ENCODE assay signal across 8 cellular contexts in the genomic region with DNA sequence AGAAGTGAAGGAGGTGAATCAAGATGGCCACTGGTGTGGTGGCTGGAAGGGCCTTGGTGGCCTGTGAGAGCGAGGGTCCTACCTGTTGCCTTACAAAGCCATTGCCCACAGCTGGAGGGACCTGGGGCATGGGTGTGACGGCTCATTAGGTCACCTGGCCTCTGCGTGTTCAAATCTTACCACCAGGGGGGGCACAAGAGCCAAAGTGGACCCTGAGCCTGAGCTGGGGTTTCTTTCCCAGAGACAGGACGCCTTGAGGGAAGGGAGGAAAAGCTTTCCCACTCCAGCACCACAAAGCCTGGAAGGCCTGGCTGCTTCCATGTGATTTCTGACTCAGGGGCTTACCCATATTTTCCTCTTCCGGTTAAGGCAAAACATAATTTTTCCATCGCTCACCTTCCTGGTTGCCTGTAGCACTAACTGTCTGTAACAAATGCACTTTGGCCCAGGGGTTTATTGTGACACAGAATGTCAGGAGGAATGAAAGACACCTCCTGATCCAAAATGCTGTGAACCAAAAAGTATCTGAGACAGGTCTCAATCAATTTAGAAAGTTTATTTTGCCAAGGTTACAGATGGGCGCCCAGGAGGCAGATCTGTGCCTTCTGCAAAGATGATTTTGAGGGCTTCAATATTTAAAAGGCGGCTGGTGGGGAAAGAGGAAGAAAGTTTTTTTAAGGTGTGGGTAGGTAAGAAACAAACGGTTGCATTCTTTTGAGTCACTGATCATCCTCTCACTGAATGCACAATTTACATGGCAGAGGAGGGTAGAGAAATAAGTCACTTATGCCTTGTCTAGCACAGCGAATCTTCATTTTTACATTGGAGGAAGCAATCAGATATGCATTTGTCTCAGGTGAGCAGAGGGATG. TPM values are rescaled to one million over a fixed set of nuclear protein-coding genes. Genes with fewer than 3 reads are reported as not detected.
DNase-seq lines count a peak whose midpoint lies in the region; ATAC-seq and TF ChIP-seq lines count a peak whose summit lies in the region.

No MANE protein-coding gene starts in this region.

- H4K20me1 ChIP-seq in Loucy (ENCODE audit: insufficient read depth, low read length, poor library complexity, severe bottlenecking) (no peaks in the 10 kb centered on the region), SU-DHL-6 (ENCODE audit: low read depth, low read length) (no peaks in the 10 kb centered on the region)

- H3K9ac ChIP-seq in Loucy (ENCODE audit: low read depth, low read length, poor library complexity, severe bottlenecking) (no peak overlapping the region), SU-DHL-6 (ENCODE audit: low read length) (no peak overlapping the region)

- intact Hi-C loops in adrenal gland (cut with DNase I) (loop anchor here in 1 of 2 donors (2.0 to 5.0 kb wide), 2 partner anchors 36 to 89 kb away; no protein-coding TSS in a partner anchor), heart right ventricle (cut with DNase I) (loop anchor here in 9 of 10 donors (1.0 to 5.0 kb wide), 8 partner anchors 36 to 134 kb away; no protein-coding TSS in a partner anchor)

- no peak overlapping the region for H3K4me2 ChIP-seq in Loucy (ENCODE audit: low read depth, low read length, poor library complexity, severe bottlenecking)
- no peak overlapping the region for H3K4me2 ChIP-seq in SU-DHL-6 (ENCODE audit: low read depth, low read length, poor library complexity, severe bottlenecking)

- no peak overlapping the region for H3K27ac ChIP-seq in SU-DHL-6 (ENCODE audit: low read depth, low read length)
- H3K27ac ChIP-seq in adrenal gland = peak overlapping the region in 3 of 5 donors; percentile 2 to 64 (median 47)
- H3K27ac ChIP-seq in heart right ventricle = peak overlapping the region in 9 of 10 donors; percentile 27 to 83 (median 74)
- H3K27ac ChIP-seq in urinary bladder (ENCODE audit: low read depth) = peak overlapping the region; percentile 16

- peak overlapping the region; percentile 71 for H2AFZ ChIP-seq in Loucy (ENCODE audit: low read length)
- H2AFZ ChIP-seq in SU-DHL-6 (ENCODE audit: low read depth, low read length, severe bottlenecking) = no peak overlapping the region

- no peak overlapping the region for H3K4me3 ChIP-seq in Loucy (ENCODE audit: low read length, poor library complexity, severe bottlenecking)
- H3K4me3 ChIP-seq in SU-DHL-6 (ENCODE audit: insufficient read depth, low read length, poor library complexity, severe bottlenecking) = no peak overlapping the region
- no peak overlapping the region for H3K4me3 ChIP-seq in adrenal gland
- H3K4me3 ChIP-seq in heart right ventricle = no peak overlapping the region
- no peak overlapping the region for H3K4me3 ChIP-seq in urinary bladder (ENCODE audit: low read depth, low read length)

- no peaks in the 10 kb centered on the region for H3K36me3 ChIP-seq in Loucy (ENCODE audit: insufficient read depth, low read length)
- H3K36me3 ChIP-seq in SU-DHL-6 (ENCODE audit: low read length) = no peaks in the 10 kb centered on the region
- H3K36me3 ChIP-seq in adrenal gland (replicated peaks in 1 of 2) = no peaks in the 10 kb centered on the region
- H3K36me3 ChIP-seq in heart right ventricle = no peaks in the 10 kb centered on the region
- H3K36me3 ChIP-seq in urinary bladder (ENCODE audit: insufficient read depth) = no peaks in the 10 kb centered on the region

- no peak for TF ChIP-seq POLR2A in adrenal gland (IDR thresholded peaks at IDR 0.05)

- no peaks in the 10 kb centered on the region for H3K9me3 ChIP-seq in Loucy (ENCODE audit: insufficient read depth, low read depth, low read length)
- no peaks in the 10 kb centered on the region for H3K9me3 ChIP-seq in SU-DHL-6 (ENCODE audit: insufficient read depth, low read length)
- H3K9me3 ChIP-seq in adrenal gland (replicated peaks in 1 of 3) = no peaks in the 10 kb centered on the region
- H3K9me3 ChIP-seq in heart right ventricle = no peaks in the 10 kb centered on the region

- 40 to 54% (median 44%) methylated on average over 8 to 10 of the region's 10 CpGs for WGBS in adrenal gland, 4 donors
- WGBS in heart right ventricle, 2 donors = 43 to 44% methylated on average over 10 of the region's 10 CpGs
- WGBS in urinary bladder = 42% methylated on average over 10 of the region's 10 CpGs

- H3K79me2 ChIP-seq in Loucy (ENCODE audit: insufficient read depth, low read length) (no peaks in the 10 kb centered on the region), SU-DHL-6 (ENCODE audit: insufficient read depth, low read length) (no peaks in the 10 kb centered on the region)

- peak; percentile 81 for DNase-seq in DMS 273 (lab: John Stamatoyannopoulos, UW; ENCODE audit: unreplicated experiment)
- no peak for DNase-seq in DMS 273 treated with DMSO at 0.1 percent for 48 hours (lab: John Stamatoyannopoulos, UW)
- peak; percentile 84 to 96 (median 91) for DNase-seq in adrenal gland
- DNase-seq in heart right ventricle = peak; percentile 83 to 93
- peak; percentile 77 for DNase-seq in putamen (ENCODE audit: low spot score)

- H3F3A ChIP-seq in Loucy (ENCODE audit: low read depth) (no peaks in the 10 kb centered on the region), SU-DHL-6 (ENCODE audit: insufficient read depth) (no peaks in the 10 kb centered on the region)

- peak; percentile 78 for TF ChIP-seq CTCF in Loucy (conservative IDR thresholded peaks at IDR 0.05; ENCODE audit: low read length)
- peak; percentile 70 for TF ChIP-seq CTCF in SU-DHL-6 (IDR thresholded peaks at IDR 0.05; ENCODE audit: insufficient read depth, low read length, poor library complexity, severe bottlenecking)
- peak; percentile 87 to 98 (median 96) for TF ChIP-seq CTCF in adrenal gland (IDR thresholded peaks at IDR 0.05)
- TF ChIP-seq CTCF in heart right ventricle (IDR thresholded peaks at IDR 0.05) = peak; percentile 88 to 98 (median 94)

- H3K9me2 ChIP-seq in Loucy (replicated peaks; ENCODE audit: low read depth, low read length) (no peaks in the 10 kb centered on the region), SU-DHL-6 (replicated peaks; ENCODE audit: insufficient read depth, low read length) (no peaks in the 10 kb centered on the region)

- ATAC-seq in heart right ventricle = peak; percentile 72 to 87 (median 82)

- H3K4me1 ChIP-seq in Loucy (ENCODE audit: insufficient read depth, low read length, poor library complexity, severe bottlenecking) = no peaks in the 10 kb centered on the region
- H3K4me1 ChIP-seq in adrenal gland (replicated peaks in 1 of 2) = peaks cover 0 to 18% of the 10 kb centered on the region in 2 donors
- peaks cover 0 to 39% (median 18%) of the 10 kb centered on the region in 9 donors for H3K4me1 ChIP-seq in heart right ventricle
- no peaks in the 10 kb centered on the region for H3K4me1 ChIP-seq in urinary bladder (ENCODE audit: insufficient read depth)

- H3K27me3 ChIP-seq in Loucy (ENCODE audit: insufficient read depth, low read length, poor library complexity, severe bottlenecking) (peaks cover 11% of the 10 kb centered on the region), SU-DHL-6 (ENCODE audit: low read length) (0 out of 2 replicates have a peak, but pooled peaks cover 2% of the 10 kb centered on the region), adrenal gland (no peaks in the 10 kb centered on the region), heart right ventricle (peaks cover 0 to 30% (median 0%) of the 10 kb centered on the region in 7 donors)

RNA-seq across cellular contexts. Expression of gene CD9, which starts 4.3 kb away (rescaled TPM):
- total RNA-seq in adrenal gland = 100 to 1,000 TPM; 165 to 461 (median 322) TPM
- polyA plus RNA-seq in adrenal gland = 100 to 1,000 TPM in 2 of 3 donors, 10 to 100 TPM in 1; 66.3 to 244 (median 139) TPM
- 10 to 100 TPM; 24.8 to 70.4 (median 52.8) TPM for total RNA-seq in heart right ventricle
- 100 to 1,000 TPM in 1 of 2 donors, 10 to 100 TPM in 1; 52.3 to 109 TPM for polyA plus RNA-seq in heart right ventricle
- total RNA-seq in urinary bladder = 215 TPM
- polyA plus RNA-seq in urinary bladder = 554 TPM
